ENCODE assay signal across 14 cellular contexts in genomic region chr13:98320561-98321105, GRCh38.
A peak's percentile ranks its signal among the peaks of the same experiment; 100 is the strongest.
DNase-seq lines count a peak whose midpoint lies in the region; ATAC-seq and TF ChIP-seq lines count a peak whose summit lies in the region.
"Had no signal": no experiment of that assay in that cellular context is flagged by ENCODE, and none has a peak within 500 bp of the region (broad histone marks: within the 10 kb centered on the region; RNA-seq: fewer than 3 reads in every experiment).

No MANE protein-coding gene starts in this region.

- H3K4me3 Mint-ChIP-seq in endodermal cell (no peak overlapping the region), mesothelial cell of epicardium (no peak overlapping the region)
- H3K4me3 Mint-ChIP-seq: CD8-positive, alpha-beta T cell; HFFc6 had no signal

- in situ Hi-C loops in GM13976 (cut with MboI; ENCODE audit: low sequenced_read_pairs, unreplicated experiment) = no loop called here

- ATAC-seq in right cardiac atrium = no peak
- ATAC-seq: CD8-positive, alpha-beta T cell had no signal

- H3K27me3 Mint-ChIP-seq in endodermal cell (ENCODE audit: insufficient read depth) (no peaks in the 10 kb centered on the region), mesothelial cell of epicardium (ENCODE audit: low read depth) (no peaks in the 10 kb centered on the region)

- peaks cover 58% of the 10 kb centered on the region for H3K4me1 Mint-ChIP-seq in endodermal cell
- peaks cover 53% of the 10 kb centered on the region for H3K4me1 Mint-ChIP-seq in mesothelial cell of epicardium

- WGBS in HUES64 = 95% methylated on average over 9 of the region's 9 CpGs
- 77 to 88% methylated on average over 7 to 9 of the region's 9 CpGs for WGBS in endodermal cell (ENCODE audit: insufficient coverage in 1 of 2, insufficient read length in 1 of 2), 2 experiments
- 94% methylated on average over 9 of the region's 9 CpGs for WGBS in right cardiac atrium

- H3K36me3 ChIP-seq in HUES64 (ENCODE audit: insufficient read depth, low read length) (no peaks in the 10 kb centered on the region), endodermal cell (ENCODE audit: control insufficient read depth, insufficient read depth, low read length) (peaks cover 45% of the 10 kb centered on the region), Peyer's patch (no peaks in the 10 kb centered on the region)

- H3K27me3 ChIP-seq in HUES64 (ENCODE audit: insufficient read depth, low read length) = no peaks in the 10 kb centered on the region
- H3K27me3 ChIP-seq in endodermal cell (ENCODE audit: control insufficient read depth, insufficient read depth, low read length, poor library complexity, severe bottlenecking) = no peaks in the 10 kb centered on the region
- no peaks in the 10 kb centered on the region for H3K27me3 ChIP-seq in right cardiac atrium (ENCODE audit: control insufficient read depth, insufficient read depth)
- H3K27me3 ChIP-seq in Peyer's patch = no peaks in the 10 kb centered on the region
- H3K27me3 ChIP-seq: BLaER1 treated with 17β-estradiol and CSF1 and Interleukin-3, amounts not matched to agents 10 nM and 100 nM had no signal

- TF ChIP-seq CTCF in endodermal cell (conservative IDR thresholded peaks at IDR 0.05) (no peak), mesothelial cell of epicardium (IDR thresholded peaks at IDR 0.05; ENCODE audit: unreplicated experiment) (no peak), Peyer's patch (IDR thresholded peaks at IDR 0.05) (no peak), GM13976 (IDR thresholded peaks at IDR 0.05; ENCODE audit: borderline replicate concordance, control extremely low read depth, extremely low read depth, insufficient read depth, missing control alignments) (no peak)

- peaks cover 34% of the 10 kb centered on the region for H3K36me3 Mint-ChIP-seq in endodermal cell (ENCODE audit: low read depth)
- H3K36me3 Mint-ChIP-seq in mesothelial cell of epicardium = peaks cover 7% of the 10 kb centered on the region
- H3K36me3 Mint-ChIP-seq: CD8-positive, alpha-beta T cell had no signal

- no peak for TF ChIP-seq POLR2A in Peyer's patch (IDR thresholded peaks at IDR 0.05)

- H3K27ac ChIP-seq in HUES64 (ENCODE audit: low read depth, low read length) (peak overlapping the region; percentile 8; the same call in 1 of the 2 replicates), endodermal cell (ENCODE audit: low read depth, low read length) (peak overlapping the region; percentile 33), right cardiac atrium (ENCODE audit: low read length) (no peak overlapping the region), Peyer's patch (no peak overlapping the region)
- H3K27ac ChIP-seq: BLaER1 treated with 17β-estradiol and CSF1 and Interleukin-3, amounts not matched to agents 10 nM and 100 nM; GM23248 had no signal

- H3K4me1 ChIP-seq in HUES64 (ENCODE audit: insufficient read depth, low read length) = peaks cover 30% of the 10 kb centered on the region
- peaks cover 27% of the 10 kb centered on the region for H3K4me1 ChIP-seq in endodermal cell (ENCODE audit: control insufficient read depth, insufficient read depth, low read length)
- peaks cover 3% of the 10 kb centered on the region for H3K4me1 ChIP-seq in right cardiac atrium (ENCODE audit: control insufficient read depth, insufficient read depth, low read length)
- H3K4me1 ChIP-seq in Peyer's patch = no peaks in the 10 kb centered on the region

- H3K9me3 ChIP-seq in HUES64 (ENCODE audit: insufficient read depth, low read depth, low read length) (no peaks in the 10 kb centered on the region), endodermal cell (ENCODE audit: control insufficient read depth, low read length) (peaks cover 4% of the 10 kb centered on the region), right cardiac atrium (ENCODE audit: control insufficient read depth, low read length) (no peaks in the 10 kb centered on the region), Peyer's patch (no peaks in the 10 kb centered on the region)

- no peak overlapping the region for H3K4me3 ChIP-seq in HUES64 (ENCODE audit: low read length)
- no peak overlapping the region for H3K4me3 ChIP-seq in endodermal cell (ENCODE audit: low read length)
- H3K4me3 ChIP-seq in right cardiac atrium (ENCODE audit: low read length) = no peak overlapping the region
- no peak overlapping the region for H3K4me3 ChIP-seq in Peyer's patch
- H3K4me3 ChIP-seq: BLaER1 treated with 17β-estradiol and CSF1 and Interleukin-3, amounts not matched to agents 10 nM and 100 nM; GM23248 had no signal

- peak overlapping the region; percentile 83 for H3K27ac Mint-ChIP-seq in endodermal cell
- peak overlapping the region; percentile 89 for H3K27ac Mint-ChIP-seq in mesothelial cell of epicardium
- H3K27ac Mint-ChIP-seq: CD8-positive, alpha-beta T cell; HFFc6 had no signal

- no peak overlapping the region for H3K9ac ChIP-seq in HUES64 (ENCODE audit: low read depth, low read length)
- peak overlapping the region; percentile 56 for H3K9ac ChIP-seq in endodermal cell (ENCODE audit: extremely low read depth, low read length, poor library complexity, severe bottlenecking)
- H3K9ac ChIP-seq: BLaER1 treated with 17β-estradiol and CSF1 and Interleukin-3, amounts not matched to agents 10 nM and 100 nM; GM23248 had no signal

- intact Hi-C loops in right cardiac atrium (cut with DNase I) = no loop called here

- DNase-seq in endodermal cell (no peak), mesothelial cell of epicardium (ENCODE audit: low spot score in 2 of 2, unreplicated experiment in 2 of 2) (no peak), right cardiac atrium (no peak), activated gamma-delta T cell treated with Interleukin-2 at 50 U/mL for 16 hours (no peak), Peyer's patch (no peak), GM13976 (ENCODE audit: low spot score) (no peak)
- DNase-seq: 8988T; CD8-positive, alpha-beta T cell; DMS 273 treated with DMSO at 0.1 percent for 48 hours; GM23248; HCEC 1CT; HFFc6 had no signal

- no peaks in the 10 kb centered on the region for H3K9me3 Mint-ChIP-seq in endodermal cell
- H3K9me3 Mint-ChIP-seq in mesothelial cell of epicardium = no peaks in the 10 kb centered on the region
- H3K9me3 Mint-ChIP-seq: CD8-positive, alpha-beta T cell; HFFc6 had no signal

Comparison
In these comparisons a context has a peak if more than half of its experiments do, and no peak if none do; other contexts are left out.
1. H3K27ac ChIP-seq: peak in HUES64 (single experiment) and endodermal cell (single experiment); none in right cardiac atrium (single experiment) and Peyer's patch (0 of 4).